ENCODE assay signal across 20 cellular contexts in genomic region chr20:24686156-24686555, GRCh38.
"Had no signal": no experiment of that assay in that cellular context is flagged by ENCODE, and none has a peak within 500 bp of the region (broad histone marks: within the 10 kb centered on the region; RNA-seq: fewer than 3 reads in every experiment).

No MANE protein-coding gene starts in this region.

- DNase-seq: central memory CD4-positive, alpha-beta T cell; effector memory CD8-positive, alpha-beta T cell; esophagus squamous epithelium; foreskin fibroblast; immature natural killer cell; left colon; mesendoderm; naive thymus-derived CD8-positive, alpha-beta T cell; nucleus accumbens; pancreas; stimulated activated CD4-positive, alpha-beta T cell treated with anti-CD3 and anti-CD28 coated beads, Interleukin-2, amount 100 ng/mL, for 24 hours; stimulated activated CD4-positive, alpha-beta T cell treated with anti-CD3 and anti-CD28 coated beads, Interleukin-4, amount 100 ng/mL, for 4 hours; stimulated activated naive CD4-positive, alpha-beta T cell; stomach; substantia nigra; trophoblast cell had no signal

- ATAC-seq: effector memory CD8-positive, alpha-beta T cell; left colon; naive thymus-derived CD8-positive, alpha-beta T cell; pancreas; right lobe of liver had no signal

- H3K4me1 ChIP-seq: esophagus squamous epithelium, pancreas, prostate gland, right lobe of liver, stomach had no signal

- H3K9me3 Mint-ChIP-seq: effector memory CD8-positive, alpha-beta T cell; immature natural killer cell had no signal

- H3K9me3 ChIP-seq: pancreas, prostate gland, right lobe of liver had no signal

- H3K4me1 Mint-ChIP-seq: neural crest cell had no signal

- H3K4me3 ChIP-seq: esophagus squamous epithelium, pancreas, prostate gland, right lobe of liver, skin epidermis, stomach had no signal

- H3K27me3 ChIP-seq: pancreas, right lobe of liver, stomach had no signal

- H3K27ac Mint-ChIP-seq: effector memory CD8-positive, alpha-beta T cell; immature natural killer cell; naive thymus-derived CD8-positive, alpha-beta T cell had no signal

- H3K27ac ChIP-seq: esophagus squamous epithelium, pancreas, prostate gland, right lobe of liver, skin epidermis, stomach had no signal

- H3K36me3 Mint-ChIP-seq: immature natural killer cell; naive thymus-derived CD8-positive, alpha-beta T cell had no signal

- H3K4me3 Mint-ChIP-seq: effector memory CD8-positive, alpha-beta T cell; immature natural killer cell; naive thymus-derived CD8-positive, alpha-beta T cell; neural crest cell had no signal

- H3K36me3 ChIP-seq: esophagus squamous epithelium, pancreas, prostate gland, right lobe of liver, stomach had no signal
